In genomic region chr9:135221576-135221950, GRCh38 we compare ENCODE assay signal across 33 cellular contexts.
"Had no signal": no experiment of that assay in that cellular context is flagged by ENCODE, and none has a peak within 500 bp of the region (broad histone marks: within the 10 kb centered on the region; RNA-seq: fewer than 3 reads in every experiment).

No MANE protein-coding gene starts in this region.

- H3K9me3 ChIP-seq: adrenal gland, body of pancreas, gastroesophageal sphincter, neutrophil, ovary, thyroid gland had no signal

- DNase-seq: activated CD4-positive, alpha-beta memory T cell treated with anti-CD3 and anti-CD28 coated beads for 36 hours; activated CD4-positive, alpha-beta T cell treated with anti-CD3 and anti-CD28 coated beads, Interleukin-2, amount 10 ng/mL, durations not matched to agents 24 days and 14 days; activated CD4-positive, CD25-positive, alpha-beta regulatory T cell treated with anti-CD3 and anti-CD28 coated beads, Interleukin-2, amount 50 U/mL, for 72 hours; activated CD8-positive, alpha-beta memory T cell treated with anti-CD3 and anti-CD28 coated beads, Interleukin-2, amount 50 U/mL, for 4 hours; activated effector memory CD4-positive, alpha-beta T cell treated with anti-CD3 and anti-CD28 coated beads, Interleukin-2, amount 50 U/mL, for 16 hours; activated naive CD4-positive, alpha-beta T cell treated with anti-CD3 and anti-CD28 coated beads for 36 hours; activated naive CD8-positive, alpha-beta T cell treated with anti-CD3 and anti-CD28 coated beads for 36 hours; activated T-cell treated with anti-CD3 and anti-CD28 coated beads, Interleukin-2, amount 50 U/mL, for 1 hour; adrenal gland; cerebellar nuclear complex; effector memory CD8-positive, alpha-beta T cell; left colon; mesenchymal stem cell; small intestine; stimulated activated CD4-positive, alpha-beta T cell treated with anti-CD3 and anti-CD28 coated beads, Interleukin-1b, Interleukin-23, amount 100 ng/mL, for 48 hours; stimulated activated CD4-positive, alpha-beta T cell treated with anti-CD3 and anti-CD28 coated beads, Interleukin-4, amount 100 ng/mL, for 4 hours; stimulated activated CD8-positive, alpha-beta memory T cell treated with anti-CD3 and anti-CD28 coated beads, Interleukin-4, amount 100 ng/mL, for 48 hours; stimulated activated naive CD8-positive, alpha-beta T cell treated with anti-CD3 and anti-CD28 coated beads, Interleukin-15, amount 100 ng/mL, for 72 hours; substantia nigra; T1000; thyroid gland had no signal

- H3K4me1 ChIP-seq: adrenal gland had no signal

- ATAC-seq: effector memory CD8-positive, alpha-beta T cell; gastroesophageal sphincter; left colon; sciatic nerve; stimulated activated memory B cell treated with anti-CD40 and anti-IgM and Interleukin-4, amounts not matched to agents 10 μg/mL and 1 μg/mL and 100 μg/mL, for 72 hours; T-helper 17 cell had no signal

- H3K36me3 ChIP-seq: adrenal gland, cardiac muscle cell, gastroesophageal sphincter, neutrophil, ovary, thyroid gland had no signal

- H3K27me3 ChIP-seq: body of pancreas, cardiac muscle cell, ovary, thyroid gland had no signal

- FAIRE-seq: endothelial cell of umbilical vein, small intestine had no signal

- H3K27ac ChIP-seq: adrenal gland, body of pancreas, cardiac muscle cell, coronary artery, dorsolateral prefrontal cortex, gastroesophageal sphincter, hepatocyte, neutrophil, ovary, thyroid gland had no signal

- H3K4me3 ChIP-seq: adrenal gland, body of pancreas, cardiac muscle cell, coronary artery, dorsolateral prefrontal cortex, gastroesophageal sphincter, hepatocyte, ovary, thyroid gland had no signal
